In genomic region chr1:116570358-116571214, GRCh38 we compare ENCODE assay signal across 8 cellular contexts. TPM values are rescaled to one million over a fixed set of nuclear protein-coding genes. Genes with fewer than 3 reads are reported as not detected.
A peak's percentile ranks its signal among the peaks of the same experiment; 100 is the strongest.
DNase-seq lines count a peak whose midpoint lies in the region; ATAC-seq and TF ChIP-seq lines count a peak whose summit lies in the region.

Gene CD58, minus strand, starts transcription at chr1:116571026. Its CDS starts 54 bp downstream, at chr1:116570972.

- peak; percentile 94 for DNase-seq in ELF-1 (ENCODE audit: low read depth, low spot score)
- peak; percentile 73 for DNase-seq in KG1 (lab: John Stamatoyannopoulos, UW)
- DNase-seq in SHP77 treated with DMSO at 0.1 percent for 48 hours (lab: John Stamatoyannopoulos, UW): peak; percentile 44
- peak; percentile 76 for DNase-seq in activated gamma-delta T cell treated with Interleukin-2 at 50 U/mL for 16 hours
- DNase-seq in foreskin keratinocyte: peak in 1 of 2 donors; percentile 61

- H3K4me1 ChIP-seq in foreskin keratinocyte: peaks cover 18% of the 10 kb centered on the region
- peaks cover 21% of the 10 kb centered on the region for H3K4me1 ChIP-seq in neuron (ENCODE audit: insufficient read depth, low read length)
- peaks cover 3 to 30% (median 25%) of the 10 kb centered on the region in 5 donors for H3K4me1 ChIP-seq in subcutaneous abdominal adipose tissue (ENCODE audit: control insufficient read depth in 5 of 5, insufficient read depth in 5 of 5, low read length in 5 of 5)

- peak within 1 kb of the TSS; percentile 72 for H3K4me3 ChIP-seq in neuron (ENCODE audit: low read length)
- peak within 1 kb of the TSS; percentile 72 to 87 (median 84) for H3K4me3 ChIP-seq in subcutaneous abdominal adipose tissue (ENCODE audit: low read depth in 1 of 5, low read length in 5 of 5)

- H3K9me3 ChIP-seq in neuron (ENCODE audit: low read length): no peaks in the 10 kb centered on the region
- no peaks in the 10 kb centered on the region for H3K9me3 ChIP-seq in subcutaneous abdominal adipose tissue (ENCODE audit: control insufficient read depth in 5 of 5, low read length in 5 of 5)

- ATAC-seq in GM21723 (IDR thresholded peaks at IDR 0.05; ENCODE audit: unreplicated experiment) (peak; percentile 59), foreskin keratinocyte (peak; percentile 80)

- H3K36me3 ChIP-seq in neuron (ENCODE audit: insufficient read depth, low read length) (no peaks in the 10 kb centered on the region), subcutaneous abdominal adipose tissue (ENCODE audit: control insufficient read depth in 5 of 5, insufficient read depth in 5 of 5, low read length in 5 of 5) (no peaks in the 10 kb centered on the region)

- H3K27me3 ChIP-seq in foreskin keratinocyte (no peaks in the 10 kb centered on the region), neuron (ENCODE audit: insufficient read depth, low read length) (no peaks in the 10 kb centered on the region), subcutaneous abdominal adipose tissue (ENCODE audit: control insufficient read depth in 5 of 5, insufficient read depth in 4 of 5, low read length in 5 of 5) (no peaks in the 10 kb centered on the region)

- peak within 1 kb of the TSS; percentile 81 to 94 (median 90) for H3K9ac ChIP-seq in subcutaneous abdominal adipose tissue (ENCODE audit: low read length in 5 of 5)

- peak; percentile 85 for TF ChIP-seq CTCF in foreskin keratinocyte (conservative IDR thresholded peaks at IDR 0.05)

- H3K27ac ChIP-seq in foreskin keratinocyte (peak within 1 kb of the TSS; percentile 80), subcutaneous abdominal adipose tissue (ENCODE audit: low read depth, low read length) (peak within 1 kb of the TSS; percentile 96)

- H2AFZ ChIP-seq in neuron (ENCODE audit: low read depth, low read length): peak within 1 kb of the TSS; percentile 99

RNA-seq across cellular contexts. Expression of gene CD58, which starts in this region (rescaled TPM):
- total RNA-seq in foreskin keratinocyte: 14.4 and 14.5 TPM in 2 replicates
- 13.4 and 13.6 TPM in 2 replicates for polyA plus RNA-seq in foreskin keratinocyte
